ENCODE assay signal across 16 cellular contexts in genomic region chr2:136112317-136112891, GRCh38. TPM values are rescaled to one million over a fixed set of nuclear protein-coding genes. Genes with fewer than 3 reads are reported as not detected.
A peak's percentile ranks its signal among the peaks of the same experiment; 100 is the strongest.
DNase-seq lines count a peak whose midpoint lies in the region; ATAC-seq and TF ChIP-seq lines count a peak whose summit lies in the region.
"Had no signal": no experiment of that assay in that cellular context is flagged by ENCODE, and none has a peak within 500 bp of the region (broad histone marks: within the 10 kb centered on the region; RNA-seq: fewer than 3 reads in every experiment).

No MANE protein-coding gene starts in this region.

- peak overlapping the region; percentile 84 for H3K4me2 ChIP-seq in SU-DHL-6 (ENCODE audit: low read depth, low read length, poor library complexity, severe bottlenecking)

- peaks cover 40% of the 10 kb centered on the region for H3K4me1 Mint-ChIP-seq in activated naive CD4-positive, alpha-beta T cell treated with anti-CD3 and anti-CD28 coated beads, Interleukin-2, amount 10 ng/mL, durations not matched to agents 7 days and 5 days
- peaks cover 34% of the 10 kb centered on the region for H3K4me1 Mint-ChIP-seq in activated naive CD4-positive, alpha-beta T cell treated with anti-CD3 and anti-CD28 coated beads for 36 hours (ENCODE audit: low read depth)
- peaks cover 12% of the 10 kb centered on the region for H3K4me1 Mint-ChIP-seq in glutamatergic neuron (ENCODE audit: low read depth, unreplicated experiment)
- peaks cover 51% of the 10 kb centered on the region for H3K4me1 Mint-ChIP-seq in stimulated activated naive CD8-positive, alpha-beta T cell treated with anti-CD3 and anti-CD28 coated beads, Interleukin-15, amount 100 ng/mL, for 72 hours

- CTCF ChIA-PET in activated naive CD4-positive, alpha-beta T cell treated with anti-CD3 and anti-CD28 coated beads, Interleukin-2, amount 10 ng/mL, durations not matched to agents 7 days and 5 days (lab: Charles Lee): no interaction called here
- CTCF ChIA-PET in activated naive CD4-positive, alpha-beta T cell treated with anti-CD3 and anti-CD28 coated beads for 36 hours (lab: Charles Lee): interaction anchor here (0.6 kb wide), 1 partner anchor 109 kb away, joined by 4 read pairs; no protein-coding TSS in a partner anchor

- no peak for ATAC-seq in stimulated activated naive CD8-positive, alpha-beta T cell treated with anti-CD3 and anti-CD28 coated beads, Interleukin-15, amount 100 ng/mL, for 72 hours
- ATAC-seq in HG02970 (IDR thresholded peaks at IDR 0.05; ENCODE audit: low FRiP score, unreplicated experiment): no peak
- ATAC-seq: activated CD4-positive, CD25-positive, alpha-beta regulatory T cell treated with anti-CD3 and anti-CD28 coated beads, Interleukin-2, amount 50 U/mL, for 24 hours; sciatic nerve had no signal

- no peaks in the 10 kb centered on the region for H3K9me2 ChIP-seq in SU-DHL-6 (replicated peaks; ENCODE audit: insufficient read depth, low read length)

- H3K4me1 ChIP-seq in left ventricle myocardium inferior: peaks cover 13% of the 10 kb centered on the region

- H3K27me3 Mint-ChIP-seq in activated naive CD4-positive, alpha-beta T cell treated with anti-CD3 and anti-CD28 coated beads, Interleukin-2, amount 10 ng/mL, durations not matched to agents 7 days and 5 days: peaks cover 6% of the 10 kb centered on the region
- H3K27me3 Mint-ChIP-seq in activated naive CD4-positive, alpha-beta T cell treated with anti-CD3 and anti-CD28 coated beads for 36 hours (ENCODE audit: low read depth): no peaks in the 10 kb centered on the region
- H3K27me3 Mint-ChIP-seq in glutamatergic neuron (ENCODE audit: unreplicated experiment): peaks cover 2% of the 10 kb centered on the region
- no peaks in the 10 kb centered on the region for H3K27me3 Mint-ChIP-seq in stimulated activated naive CD8-positive, alpha-beta T cell treated with anti-CD3 and anti-CD28 coated beads, Interleukin-15, amount 100 ng/mL, for 72 hours

- peaks cover 34% of the 10 kb centered on the region for H3K79me2 ChIP-seq in SU-DHL-6 (ENCODE audit: insufficient read depth, low read length)

- H3K4me3 Mint-ChIP-seq in activated naive CD4-positive, alpha-beta T cell treated with anti-CD3 and anti-CD28 coated beads, Interleukin-2, amount 10 ng/mL, durations not matched to agents 7 days and 5 days: peak overlapping the region; percentile 5
- no peak overlapping the region for H3K4me3 Mint-ChIP-seq in activated naive CD4-positive, alpha-beta T cell treated with anti-CD3 and anti-CD28 coated beads for 36 hours
- no peak overlapping the region for H3K4me3 Mint-ChIP-seq in glutamatergic neuron (ENCODE audit: unreplicated experiment)
- peak overlapping the region; percentile 9 to 37 for H3K4me3 Mint-ChIP-seq in stimulated activated naive CD8-positive, alpha-beta T cell treated with anti-CD3 and anti-CD28 coated beads, Interleukin-15, amount 100 ng/mL, for 72 hours

- no peak overlapping the region for H3K9ac ChIP-seq in SU-DHL-6 (ENCODE audit: low read length)

- no peak for TF ChIP-seq CTCF in SU-DHL-6 (IDR thresholded peaks at IDR 0.05; ENCODE audit: insufficient read depth, low read length, poor library complexity, severe bottlenecking)
- no peak for TF ChIP-seq CTCF in glutamatergic neuron (IDR thresholded peaks at IDR 0.05; ENCODE audit: partially characterized antibody, unreplicated experiment)
- TF ChIP-seq CTCF in coronary artery (IDR thresholded peaks at IDR 0.05): no peak
- TF ChIP-seq CTCF in left ventricle myocardium inferior (IDR thresholded peaks at IDR 0.05; ENCODE audit: borderline replicate concordance): no peak

- H3K27me3 ChIP-seq in SU-DHL-6 (ENCODE audit: low read length) (no peaks in the 10 kb centered on the region), left ventricle myocardium inferior (ENCODE audit: low read depth) (peaks cover 47% of the 10 kb centered on the region)

- no peak overlapping the region for H2AFZ ChIP-seq in SU-DHL-6 (ENCODE audit: low read depth, low read length, severe bottlenecking)

- peaks cover 94% of the 10 kb centered on the region for H3F3A ChIP-seq in SU-DHL-6 (ENCODE audit: insufficient read depth)

- H3K27ac Mint-ChIP-seq in activated naive CD4-positive, alpha-beta T cell treated with anti-CD3 and anti-CD28 coated beads, Interleukin-2, amount 10 ng/mL, durations not matched to agents 7 days and 5 days: no peak overlapping the region
- no peak overlapping the region for H3K27ac Mint-ChIP-seq in activated naive CD4-positive, alpha-beta T cell treated with anti-CD3 and anti-CD28 coated beads for 36 hours
- peak overlapping the region; percentile 3 for H3K27ac Mint-ChIP-seq in glutamatergic neuron (ENCODE audit: unreplicated experiment)
- no peak overlapping the region for H3K27ac Mint-ChIP-seq in stimulated activated naive CD8-positive, alpha-beta T cell treated with anti-CD3 and anti-CD28 coated beads, Interleukin-15, amount 100 ng/mL, for 72 hours
- H3K27ac Mint-ChIP-seq: nephron had no signal

- no peak for DNase-seq in activated naive CD4-positive, alpha-beta T cell treated with anti-CD3 and anti-CD28 coated beads, Interleukin-2, amount 10 ng/mL, durations not matched to agents 7 days and 5 days
- DNase-seq in activated naive CD4-positive, alpha-beta T cell treated with anti-CD3 and anti-CD28 coated beads for 36 hours: no peak
- DNase-seq in glutamatergic neuron (no peak), coronary artery (ENCODE audit: low spot score) (no peak), left ventricle myocardium inferior (no peak)
- no peak for DNase-seq in stimulated activated naive CD8-positive, alpha-beta T cell treated with anti-CD3 and anti-CD28 coated beads, Interleukin-15, amount 100 ng/mL, for 72 hours
- DNase-seq: ACHN; aorta; NCI-H187; stimulated activated CD8-positive, alpha-beta memory T cell treated with anti-CD3 and anti-CD28 coated beads, Interleukin-4, amount 100 ng/mL, for 48 hours; transverse colon had no signal

- no peaks in the 10 kb centered on the region for H3K9me3 ChIP-seq in SU-DHL-6 (ENCODE audit: insufficient read depth, low read length)
- H3K9me3 ChIP-seq in left ventricle myocardium inferior (replicated peaks): no peaks in the 10 kb centered on the region
- H3K9me3 ChIP-seq: transverse colon had no signal

- H3K27ac ChIP-seq in SU-DHL-6 (ENCODE audit: low read depth, low read length): peak overlapping the region; percentile 94
- H3K27ac ChIP-seq in coronary artery: no peak overlapping the region
- H3K27ac ChIP-seq in left ventricle myocardium inferior (replicated peaks): no peak overlapping the region
- H3K27ac ChIP-seq: transverse colon had no signal

- H3K36me3 Mint-ChIP-seq in activated naive CD4-positive, alpha-beta T cell treated with anti-CD3 and anti-CD28 coated beads, Interleukin-2, amount 10 ng/mL, durations not matched to agents 7 days and 5 days: peaks cover 49% of the 10 kb centered on the region
- peaks cover 27% of the 10 kb centered on the region for H3K36me3 Mint-ChIP-seq in activated naive CD4-positive, alpha-beta T cell treated with anti-CD3 and anti-CD28 coated beads for 36 hours (ENCODE audit: low read depth)
- H3K36me3 Mint-ChIP-seq in glutamatergic neuron (ENCODE audit: unreplicated experiment): peaks cover 14% of the 10 kb centered on the region

- H3K4me3 ChIP-seq in SU-DHL-6 (ENCODE audit: insufficient read depth, low read length, poor library complexity, severe bottlenecking): no peak overlapping the region
- no peak overlapping the region for H3K4me3 ChIP-seq in coronary artery
- H3K4me3 ChIP-seq in left ventricle myocardium inferior: no peak overlapping the region
- H3K4me3 ChIP-seq: transverse colon had no signal

- intact Hi-C loops in activated naive CD4-positive, alpha-beta T cell treated with anti-CD3 and anti-CD28 coated beads for 36 hours (cut with micrococcal nuclease): no loop called here
- intact Hi-C loops in left ventricle myocardium inferior (cut with micrococcal nuclease): loop anchor here (10.0 kb wide), 1 partner anchor 88 kb away; no protein-coding TSS in a partner anchor

- no peaks in the 10 kb centered on the region for H3K9me3 Mint-ChIP-seq in activated naive CD4-positive, alpha-beta T cell treated with anti-CD3 and anti-CD28 coated beads, Interleukin-2, amount 10 ng/mL, durations not matched to agents 7 days and 5 days
- no peaks in the 10 kb centered on the region for H3K9me3 Mint-ChIP-seq in activated naive CD4-positive, alpha-beta T cell treated with anti-CD3 and anti-CD28 coated beads for 36 hours
- H3K9me3 Mint-ChIP-seq in glutamatergic neuron (ENCODE audit: unreplicated experiment): peaks cover 2% of the 10 kb centered on the region
- H3K9me3 Mint-ChIP-seq in stimulated activated naive CD8-positive, alpha-beta T cell treated with anti-CD3 and anti-CD28 coated beads, Interleukin-15, amount 100 ng/mL, for 72 hours: no peaks in the 10 kb centered on the region

- peaks cover 20% of the 10 kb centered on the region for H4K20me1 ChIP-seq in SU-DHL-6 (ENCODE audit: low read depth, low read length)

- H3K36me3 ChIP-seq in SU-DHL-6 (ENCODE audit: low read length) (peaks cover 39% of the 10 kb centered on the region), left ventricle myocardium inferior (no peaks in the 10 kb centered on the region)

RNA-seq across cellular contexts. Expression of gene CXCR4, which starts 5.5 kb away (rescaled TPM):
- total RNA-seq in activated naive CD4-positive, alpha-beta T cell treated with anti-CD3 and anti-CD28 coated beads for 36 hours: 10 to 100 TPM; 70.2 to 72.6 TPM
- total RNA-seq in glutamatergic neuron (ENCODE audit: unreplicated experiment) (215 TPM), left ventricle myocardium inferior (3.2 TPM)

Comparison
In these comparisons a context has a peak if more than half of its experiments do, and no peak if none do; other contexts are left out.
1. H3K4me3 Mint-ChIP-seq: peak in activated naive CD4-positive, alpha-beta T cell treated with anti-CD3 and anti-CD28 coated beads, Interleukin-2, amount 10 ng/mL, durations not matched to agents 7 days and 5 days (single experiment) and stimulated activated naive CD8-positive, alpha-beta T cell treated with anti-CD3 and anti-CD28 coated beads, Interleukin-15, amount 100 ng/mL, for 72 hours (2 of 2); none in activated naive CD4-positive, alpha-beta T cell treated with anti-CD3 and anti-CD28 coated beads for 36 hours (single experiment) and glutamatergic neuron (single experiment).
2. RNA of gene CXCR4, which starts 5.5 kb away (total RNA-seq): 215 TPM in glutamatergic neuron (single experiment) and 70.2 to 72.6 TPM in activated naive CD4-positive, alpha-beta T cell treated with anti-CD3 and anti-CD28 coated beads for 36 hours; 3.2 TPM in left ventricle myocardium inferior (single experiment); every median in the first group is over 10 times any median in the second.